In genomic region chr3:131047582-131047981, GRCh38 we compare ENCODE assay signal across 19 cellular contexts. TPM values are rescaled to one million over a fixed set of nuclear protein-coding genes. Genes with fewer than 3 reads are reported as not detected.
DNase-seq lines count a peak whose midpoint lies in the region; ATAC-seq and TF ChIP-seq lines count a peak whose summit lies in the region.
"Had no signal": no experiment of that assay in that cellular context is flagged by ENCODE, and none has a peak within 500 bp of the region (broad histone marks: within the 10 kb centered on the region; RNA-seq: fewer than 3 reads in every experiment).

No MANE protein-coding gene starts in this region.

- CTCF ChIA-PET in HEK293 (lab: Yijun Ruan, JAX) (interaction anchor here (0.5 to 0.8 kb wide), 4 partner anchors 15 to 387 kb away, joined by 3 to 5 read pairs (median 3); no protein-coding TSS in a partner anchor), PC-3 (lab: Charles Lee) (no interaction called here)

- H3K4me3 ChIP-seq in HEK293 (ENCODE audit: low read depth, low read length): no peak overlapping the region
- no peak overlapping the region for H3K4me3 ChIP-seq in PC-3 (ENCODE audit: low read length)
- H3K4me3 ChIP-seq in iPS-15b (ENCODE audit: low read depth, low read length): peak overlapping the region; percentile 13
- no peak overlapping the region for H3K4me3 ChIP-seq in H7 (ENCODE audit: insufficient read depth, low read depth, low read length)
- H3K4me3 ChIP-seq: esophagus squamous epithelium, Peyer's patch, tibial artery had no signal

- intact Hi-C loops in PC-3 (cut with micrococcal nuclease): no loop called here

- H3K4me2 ChIP-seq in PC-3 (ENCODE audit: low read length): no peak overlapping the region

- no peak for ATAC-seq in PC-3
- ATAC-seq in HG02840 (IDR thresholded peaks at IDR 0.05; ENCODE audit: low FRiP score, unreplicated experiment): no peak

- POLR2A ChIA-PET in HEK293 (lab: Yijun Ruan, JAX) (no interaction called here), PC-3 (lab: Charles Lee; ENCODE audit: unreplicated experiment) (no interaction called here)

- H4K20me1 ChIP-seq in PC-3 (ENCODE audit: low read length): no peaks in the 10 kb centered on the region

- BruUV-seq in PC-3 (replicated peaks; lab: Mats Ljungman, UMichigan): no TSS peak

- H3K27ac ChIP-seq in HEK293 (ENCODE audit: extremely low read depth, low read depth, low read length): no peak overlapping the region
- H3K27ac ChIP-seq in PC-3 (ENCODE audit: low read length): no peak overlapping the region
- H3K27ac ChIP-seq: esophagus squamous epithelium, neutrophil, Peyer's patch, tibial artery had no signal

- H3K9me2 ChIP-seq in PC-3 (replicated peaks; ENCODE audit: low read length): no peaks in the 10 kb centered on the region

- DNase-seq in NCI-H82 (lab: John Stamatoyannopoulos, UW): peak; percentile 32
- no peak for DNase-seq in NCI-H82 treated with DMSO at 0.1 percent for 48 hours (lab: John Stamatoyannopoulos, UW; ENCODE audit: unreplicated experiment)
- DNase-seq in PC-3: no peak
- DNase-seq in H7: no peak
- DNase-seq in epidermal melanocyte (ENCODE audit: insufficient read length, low spot score): no peak
- DNase-seq: activated CD4-positive, CD25-positive, alpha-beta regulatory T cell; activated CD8-positive, alpha-beta memory T cell treated with anti-CD3 and anti-CD28 coated beads, Interleukin-2, amount 50 U/mL, for 4 hours; activated naive CD4-positive, alpha-beta T cell treated with anti-CD3 and anti-CD28 coated beads for 36 hours; COR-L47; esophagus squamous epithelium; head of caudate nucleus; Peyer's patch; stimulated activated CD4-positive, alpha-beta T cell treated with anti-CD3 and anti-CD28 coated beads, Interleukin-4, amount 100 ng/mL, for 1 hour; T-helper 1 cell; tibial artery had no signal

- no peaks in the 10 kb centered on the region for H3K9me3 ChIP-seq in HEK293 (ENCODE audit: control insufficient read depth, insufficient read depth, low read depth, low read length)
- no peaks in the 10 kb centered on the region for H3K9me3 ChIP-seq in PC-3 (ENCODE audit: low read length)
- H3K9me3 ChIP-seq in iPS-15b (ENCODE audit: control insufficient read depth, insufficient read depth, low read length): no peaks in the 10 kb centered on the region
- H3K9me3 ChIP-seq: esophagus squamous epithelium, neutrophil, Peyer's patch had no signal

- H3K9ac ChIP-seq in PC-3 (ENCODE audit: low read length) (no peak overlapping the region), iPS-15b (ENCODE audit: low read depth, low read length) (no peak overlapping the region)

- no peak overlapping the region for H2AFZ ChIP-seq in PC-3 (ENCODE audit: low read length)

- H3K4me1 ChIP-seq in HEK293 (ENCODE audit: control insufficient read depth, insufficient read depth, low read length) (no peaks in the 10 kb centered on the region), PC-3 (ENCODE audit: insufficient read depth, low read length) (no peaks in the 10 kb centered on the region), iPS-15b (ENCODE audit: control insufficient read depth, insufficient read depth, low read length) (peaks cover 3% of the 10 kb centered on the region)
- H3K4me1 ChIP-seq: esophagus squamous epithelium, Peyer's patch, tibial artery had no signal

- H3K79me2 ChIP-seq in PC-3 (ENCODE audit: low read length): no peaks in the 10 kb centered on the region

- no peaks in the 10 kb centered on the region for H3K27me3 ChIP-seq in PC-3 (ENCODE audit: low read length)
- no peaks in the 10 kb centered on the region for H3K27me3 ChIP-seq in iPS-15b (ENCODE audit: control insufficient read depth, insufficient read depth, low read length)
- H3K27me3 ChIP-seq in H7 (ENCODE audit: control insufficient read depth, insufficient read depth, low read length): no peaks in the 10 kb centered on the region
- H3K27me3 ChIP-seq: esophagus squamous epithelium, neutrophil, Peyer's patch, tibial artery had no signal

- H3F3A ChIP-seq in PC-3 (ENCODE audit: low read length, unreplicated experiment): no peaks in the 10 kb centered on the region

- TF ChIP-seq CTCF in HEK293 (tag by site-specific recombination; IDR thresholded peaks at IDR 0.05) (no peak), PC-3 (conservative IDR thresholded peaks at IDR 0.05; ENCODE audit: low read depth, low read length) (peak; percentile 39; the same call in 1 of the 2 replicates)

- H3K36me3 ChIP-seq in HEK293 (ENCODE audit: control insufficient read depth in 2 of 2, insufficient read depth in 1 of 2, low read length in 2 of 2): no peaks in the 10 kb centered on the region
- H3K36me3 ChIP-seq in PC-3 (ENCODE audit: low read depth, low read length): no peaks in the 10 kb centered on the region
- H3K36me3 ChIP-seq in iPS-15b (ENCODE audit: control insufficient read depth, insufficient read depth, low read length): no peaks in the 10 kb centered on the region
- no peaks in the 10 kb centered on the region for H3K36me3 ChIP-seq in H7 (replicated peaks; ENCODE audit: control insufficient read depth, insufficient read depth, low read length)
- H3K36me3 ChIP-seq: esophagus squamous epithelium, neutrophil, Peyer's patch had no signal

TF ChIP-seq in HEK293, 187 proteins besides CTCF, POLR2A, EP300 and RAD21:
- TF ChIP-seq KLF1 (tag by site-specific recombination; IDR thresholded peaks at IDR 0.05): 0 out of 2 replicates have a peak, but pooled peaks have one; percentile 12
- no peak for TF ChIP-seq ZNF18 (tag by site-specific recombination; IDR thresholded peaks at IDR 0.05)
- TF ChIP-seq ZNF341 (tag by site-specific recombination; IDR thresholded peaks at IDR 0.05; ENCODE audit: low read depth): no peak

RNA-seq across cellular contexts. Expression of gene NEK11, which starts 20.9 kb away (rescaled TPM):
- 3.1 and 5.8 TPM in 2 replicates for total RNA-seq in PC-3 (2014; rRNA removed)
- 1.5 and 2.9 TPM in 2 replicates for total RNA-seq in H7 (2014; rRNA removed; shearing (Covaris generic))

RNA-seq across cellular contexts. Expression of gene ASTE1, which starts 21.0 kb away (rescaled TPM):
- 2.8 and 2.9 TPM in 2 replicates for total RNA-seq in PC-3 (2014; rRNA removed)
- 6.5 and 6.7 TPM in 2 replicates for total RNA-seq in H7 (2014; rRNA removed; shearing (Covaris generic))
